Comparison of ENCODE assay signal across 9 cellular contexts in genomic region chrX:131747173-131747572, GRCh38.
DNase-seq lines count a peak whose midpoint lies in the region; ATAC-seq, FAIRE-seq and TF ChIP-seq lines count a peak whose summit lies in the region.
"Had no signal": no experiment of that assay in that cellular context is flagged by ENCODE, and none has a peak within 500 bp of the region (broad histone marks: within the 10 kb centered on the region; RNA-seq: fewer than 3 reads in every experiment).

No MANE protein-coding gene starts in this region.

- H3K36me3 Mint-ChIP-seq in glutamatergic neuron (ENCODE audit: unreplicated experiment) = no peaks in the 10 kb centered on the region

- H3K9me3 Mint-ChIP-seq in glutamatergic neuron (ENCODE audit: unreplicated experiment) = no peaks in the 10 kb centered on the region

- intact Hi-C loops in prostate gland (cut with DNase I) = no loop called here

- H3K4me3 Mint-ChIP-seq in glutamatergic neuron (ENCODE audit: unreplicated experiment) = no peak overlapping the region

- H3K4me1 ChIP-seq in A549 (peaks cover 9% of the 10 kb centered on the region), prostate gland (replicated peaks) (no peaks in the 10 kb centered on the region)
- H3K4me1 ChIP-seq: parathyroid adenoma had no signal

- ATAC-seq in A549 = peak; percentile 95
- ATAC-seq in GM18909 (IDR thresholded peaks at IDR 0.05; ENCODE audit: poor library complexity, unreplicated experiment) = peak; percentile 69
- no peak for ATAC-seq in GM21423 (IDR thresholded peaks at IDR 0.05; ENCODE audit: unreplicated experiment)

- H3K27ac Mint-ChIP-seq in glutamatergic neuron (ENCODE audit: unreplicated experiment) = no peak overlapping the region

- peak; percentile 100 for FAIRE-seq in A549 (lab: Jason Lieb, UNC)

- CTCF ChIA-PET in A549 (lab: Yijun Ruan, JAX) = interaction anchor here (0.8 to 2.2 kb wide), 8 partner anchors 16 to 46 kb away, joined by 3 to 10 read pairs (median 3); no protein-coding TSS in a partner anchor

- H3K9me3 ChIP-seq in A549 (no peaks in the 10 kb centered on the region), prostate gland (no peaks in the 10 kb centered on the region)

- H3K36me3 ChIP-seq in prostate gland = no peaks in the 10 kb centered on the region

- H3K4me3 ChIP-seq in A549 (peak overlapping the region; percentile 87), prostate gland (no peak overlapping the region)

- peak; percentile 79 to 81 for TF ChIP-seq RAD21 in A549 (conservative IDR thresholded peaks at IDR 0.05 in 1 of 2, IDR thresholded peaks at IDR 0.05 in 1 of 2)

- no peaks in the 10 kb centered on the region for H3K27me3 Mint-ChIP-seq in glutamatergic neuron (ENCODE audit: unreplicated experiment)

- DNase-seq in A549 (ENCODE audit: low read depth in 1 of 2, low spot score in 1 of 2) (peak; percentile 62 to 95), NCI-H2081 treated with DMSO at 0.1 percent for 48 hours (lab: John Stamatoyannopoulos, UW) (peak; percentile 24), glutamatergic neuron (no peak), prostate gland (ENCODE audit: low spot score) (no peak)
- DNase-seq in stimulated activated CD8-positive, alpha-beta memory T cell treated with anti-CD3 and anti-CD28 coated beads, Interleukin-4, amount 100 ng/mL, for 24 hours (ENCODE audit: low read depth) = peak; percentile 37

- WGBS in A549 (ENCODE audit: missing lambda C conversion rate) = under 1% methylated on average over 9 of the region's 9 CpGs
- 90% methylated on average over 9 of the region's 9 CpGs for WGBS in prostate gland

- TF ChIP-seq EP300 in A549 (IDR thresholded peaks at IDR 0.05) = no peak

- TF ChIP-seq POLR2A in A549 (IDR thresholded peaks at IDR 0.05; ENCODE audit: low read length) = no peak
- no peak for TF ChIP-seq POLR2A in prostate gland (IDR thresholded peaks at IDR 0.05)

- TF ChIP-seq CTCF in A549 (IDR thresholded peaks at IDR 0.05) (peak; percentile 69), glutamatergic neuron (IDR thresholded peaks at IDR 0.05; ENCODE audit: partially characterized antibody, unreplicated experiment) (no peak), prostate gland (IDR thresholded peaks at IDR 0.05) (no peak)

- peak overlapping the region; percentile 84 for H3K4me2 ChIP-seq in A549

- no peaks in the 10 kb centered on the region for H3K27me3 ChIP-seq in prostate gland (replicated peaks; ENCODE audit: insufficient read depth)

- POLR2A ChIA-PET in A549 (lab: Yijun Ruan, JAX) = interaction anchor here (2.2 kb wide), 1 partner anchor 16 kb away, joined by 11 read pairs; no protein-coding TSS in a partner anchor

- H3K27ac ChIP-seq in A549 (peak overlapping the region; percentile 97 to 99), cingulate gyrus (ENCODE audit: low read depth, low read length) (peak overlapping the region; percentile 94), prostate gland (no peak overlapping the region)
- H3K27ac ChIP-seq: parathyroid adenoma had no signal

- H3K4me1 Mint-ChIP-seq in glutamatergic neuron (ENCODE audit: low read depth, unreplicated experiment) = no peaks in the 10 kb centered on the region

TF ChIP-seq in A549, 52 proteins besides CTCF, POLR2A, EP300 and RAD21:
- no peak for TF ChIP-seq E2F6 (IDR thresholded peaks at IDR 0.05; ENCODE audit: borderline replicate concordance, low read depth)
- no peak for TF ChIP-seq JUN (IDR thresholded peaks at IDR 0.05)
- TF ChIP-seq EHF (CRISPR knock-in tag; IDR thresholded peaks at IDR 0.05) = no peak
- TF ChIP-seq, protein P1, sequence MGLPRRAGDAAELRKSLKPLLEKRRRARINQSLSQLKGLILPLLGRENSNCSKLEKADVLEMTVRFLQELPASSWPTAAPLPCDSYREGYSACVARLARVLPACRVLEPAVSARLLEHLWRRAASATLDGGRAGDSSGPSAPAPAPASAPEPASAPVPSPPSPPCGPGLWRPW (IDR thresholded peaks at IDR 0.05) = no peak
- TF ChIP-seq MAFK (IDR thresholded peaks at IDR 0.05; ENCODE audit: partially characterized antibody) = peak; percentile 21
- no peak for TF ChIP-seq TP53 (CRISPR knock-in tag; IDR thresholded peaks at IDR 0.05)
- peak; percentile 46; the same call in 1 of the 2 replicates for TF ChIP-seq MAX (IDR thresholded peaks at IDR 0.05)
- TF ChIP-seq MAZ (IDR thresholded peaks at IDR 0.05; ENCODE audit: borderline replicate concordance, low read depth, low read length) = no peak
- TF ChIP-seq HEYL (CRISPR knock-in tag; IDR thresholded peaks at IDR 0.05) = no peak
- TF ChIP-seq, protein P2, sequence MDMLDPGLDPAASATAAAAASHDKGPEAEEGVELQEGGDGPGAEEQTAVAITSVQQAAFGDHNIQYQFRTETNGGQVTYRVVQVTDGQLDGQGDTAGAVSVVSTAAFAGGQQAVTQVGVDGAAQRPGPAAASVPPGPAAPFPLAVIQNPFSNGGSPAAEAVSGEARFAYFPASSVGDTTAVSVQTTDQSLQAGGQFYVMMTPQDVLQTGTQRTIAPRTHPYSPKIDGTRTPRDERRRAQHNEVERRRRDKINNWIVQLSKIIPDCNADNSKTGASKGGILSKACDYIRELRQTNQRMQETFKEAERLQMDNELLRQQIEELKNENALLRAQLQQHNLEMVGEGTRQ (IDR thresholded peaks at IDR 0.05) = no peak
- no peak for TF ChIP-seq ZFP36 (IDR thresholded peaks at IDR 0.05; ENCODE audit: borderline replicate concordance, partially characterized antibody)
- TF ChIP-seq RFX5 (IDR thresholded peaks at IDR 0.05) = 0 out of 2 replicates have a peak, but pooled peaks have one; percentile 39
- TF ChIP-seq BHLHE40 (IDR thresholded peaks at IDR 0.05; ENCODE audit: low read depth, low read length) = no peak
- peak; percentile 47 for TF ChIP-seq SMC3 (IDR thresholded peaks at IDR 0.05)
- TF ChIP-seq GATA3 (IDR thresholded peaks at IDR 0.05; ENCODE audit: borderline replicate concordance) = no peak
- no peak for TF ChIP-seq ESRRA (IDR thresholded peaks at IDR 0.05; ENCODE audit: borderline replicate concordance, low read length)
- TF ChIP-seq KDM1A (IDR thresholded peaks at IDR 0.05; ENCODE audit: low read depth) = no peak
TF ChIP-seq in A549: peak in this region for 4.

Comparison
In these comparisons a context has a peak if more than half of its experiments do, and no peak if none do; other contexts are left out.
1. DNase-seq: peak in A549 (2 of 2), NCI-H2081 treated with DMSO at 0.1 percent for 48 hours (single experiment) and stimulated activated CD8-positive, alpha-beta memory T cell treated with anti-CD3 and anti-CD28 coated beads, Interleukin-4, amount 100 ng/mL, for 24 hours (single experiment); none in glutamatergic neuron (single experiment) and prostate gland (single experiment).
2. H3K27ac ChIP-seq: peak in A549 (2 of 2) and cingulate gyrus (single experiment); none in prostate gland (0 of 2).